Comparison of ENCODE assay signal across 10 cellular contexts in the genomic region with DNA sequence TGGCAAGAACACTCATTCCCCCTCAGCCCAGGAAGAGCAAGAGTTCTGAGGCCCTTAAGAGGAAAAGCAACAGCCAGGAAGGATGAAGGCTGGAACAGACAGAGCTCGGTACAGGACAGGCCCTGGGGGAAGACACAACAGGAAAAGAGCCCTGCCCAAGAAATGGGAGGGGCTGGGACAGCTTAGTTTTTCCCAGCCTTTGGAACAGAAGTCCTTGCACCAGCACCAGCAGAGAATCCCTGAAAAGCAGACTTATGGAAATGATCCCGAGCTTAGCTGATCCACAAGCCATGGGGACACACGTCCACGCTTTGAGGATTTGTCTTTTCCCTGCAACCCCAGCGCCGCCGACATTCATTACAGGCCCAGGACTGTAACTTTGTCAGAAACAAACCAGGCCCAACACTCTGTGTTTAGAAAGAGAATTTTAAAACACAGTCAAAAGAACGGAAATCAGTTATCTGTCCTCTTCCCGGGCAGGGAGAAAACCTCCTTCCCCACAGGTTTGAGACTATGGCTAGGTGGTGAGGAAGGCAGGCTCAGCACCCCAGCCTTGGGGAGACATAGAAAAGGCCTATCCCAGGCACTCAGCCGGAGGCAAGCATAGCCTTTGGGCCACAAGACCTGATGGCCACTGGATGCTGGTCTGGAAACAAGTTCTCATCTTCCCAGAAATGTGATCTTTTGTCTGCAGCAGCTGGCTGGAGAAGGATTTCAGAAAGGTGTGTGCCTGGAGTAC. TPM values are rescaled to one million over a fixed set of nuclear protein-coding genes. Genes with fewer than 3 reads are reported as not detected.
DNase-seq lines count a peak whose midpoint lies in the region; ATAC-seq, FAIRE-seq and TF ChIP-seq lines count a peak whose summit lies in the region.
"Had no signal": no experiment of that assay in that cellular context is flagged by ENCODE, and none has a peak within 500 bp of the region (broad histone marks: within the 10 kb centered on the region; RNA-seq: fewer than 3 reads in every experiment).

No MANE protein-coding gene starts in this region.

- H3K27ac ChIP-seq in left ventricle myocardium inferior (replicated peaks) (peak overlapping the region; percentile 79), HepG2 (ENCODE audit: extremely low read length, insufficient read depth, low read length) (no peak overlapping the region), vagina (peak overlapping the region; percentile 5)

- TF ChIP-seq EP300 in HepG2 (IDR thresholded peaks at IDR 0.05; ENCODE audit: low read depth in 2 of 2, low read length in 2 of 2): no peak
- no peak for TF ChIP-seq EP300 in HepG2 (CRISPR knock-in tag; IDR thresholded peaks at IDR 0.05; ENCODE audit: borderline replicate concordance)

- peaks cover 12% of the 10 kb centered on the region for H4K20me1 ChIP-seq in HepG2 (ENCODE audit: insufficient read depth, low read length)

- TF ChIP-seq CTCF in left ventricle myocardium inferior (IDR thresholded peaks at IDR 0.05; ENCODE audit: borderline replicate concordance): no peak
- TF ChIP-seq CTCF in HepG2 (CRISPR knock-in tag; IDR thresholded peaks at IDR 0.05): no peak
- no peak for TF ChIP-seq CTCF in vagina (IDR thresholded peaks at IDR 0.05)

- WGBS in HepG2 (ENCODE audit: low lambda C conversion rate): 95% methylated on average over 10 of the region's 10 CpGs

- H2AFZ ChIP-seq in HepG2 (ENCODE audit: low read length): no peak overlapping the region

- DNase-seq in left ventricle myocardium inferior: no peak
- DNase-seq in cardiac septum (ENCODE audit: low spot score): no peak
- no peak for DNase-seq in HepG2 (ENCODE audit: low spot score)
- DNase-seq in vagina (ENCODE audit: extremely low spot score in 2 of 2): no peak
- no peak for DNase-seq in SIG-M5 treated with dmso at 0.1 percent for 504 hours (lab: John Stamatoyannopoulos, UW; ENCODE audit: unreplicated experiment)
- no peak for DNase-seq in HT-29 (ENCODE audit: low spot score)
- DNase-seq: activated CD4-positive, alpha-beta T cell treated with anti-CD3 and anti-CD28 coated beads for 48 hours; activated naive CD4-positive, alpha-beta T cell treated with anti-CD3 and anti-CD28 coated beads for 36 hours; DMS153; stimulated activated CD8-positive, alpha-beta memory T cell treated with anti-CD3 and anti-CD28 coated beads, Interleukin-4, amount 100 ng/mL, for 48 hours had no signal

- H3K36me3 ChIP-seq in left ventricle myocardium inferior: peaks cover 89% of the 10 kb centered on the region
- peaks cover 36 to 53% of the 10 kb centered on the region in 2 experiments for H3K36me3 ChIP-seq in HepG2 (replicated peaks in 1 of 2; ENCODE audit: control insufficient read depth in 1 of 2, insufficient read depth in 2 of 2, low read length in 2 of 2)
- peaks cover 2 to 77% of the 10 kb centered on the region in 2 donors for H3K36me3 ChIP-seq in vagina

- CTCF ChIA-PET in HepG2 (lab: Yijun Ruan, JAX; ENCODE audit: low intra/inter-chr PET ratio, low total read pairs): no interaction called here

- no peak overlapping the region for H3K4me2 ChIP-seq in HepG2 (ENCODE audit: low read depth, low read length)

- TF ChIP-seq POLR2A in HepG2 (IDR thresholded peaks at IDR 0.05; ENCODE audit: insufficient read depth in 1 of 2, low read depth in 2 of 2, low read length in 2 of 2): no peak
- no peak for TF ChIP-seq POLR2A in vagina (IDR thresholded peaks at IDR 0.05)

- H3K27me3 ChIP-seq in left ventricle myocardium inferior (ENCODE audit: low read depth) (no peaks in the 10 kb centered on the region), HepG2 (ENCODE audit: control insufficient read depth in 1 of 2, insufficient read depth in 2 of 2, low read length in 2 of 2) (no peaks in the 10 kb centered on the region), vagina (no peaks in the 10 kb centered on the region)

- H3K4me3 ChIP-seq in left ventricle myocardium inferior (peak overlapping the region; percentile 15), HepG2 (replicated peaks in 1 of 3; ENCODE audit: insufficient read depth in 1 of 3, low read depth in 2 of 3, low read length in 3 of 3) (no peak overlapping the region), vagina (no peak overlapping the region)

- H3K79me2 ChIP-seq in HepG2 (ENCODE audit: insufficient read depth, low read length): no peaks in the 10 kb centered on the region

- H3K9ac ChIP-seq in HepG2 (ENCODE audit: insufficient read depth, low read depth, low read length): no peak overlapping the region

- TF ChIP-seq RAD21 in HepG2 (CRISPR knock-in tag; IDR thresholded peaks at IDR 0.05): no peak

- POLR2A ChIA-PET in HepG2 (lab: Yijun Ruan, JAX): interaction anchor here (1.5 kb wide), 1 partner anchor 30 kb away, joined by 3 read pairs; no protein-coding TSS in a partner anchor

- peaks cover 88% of the 10 kb centered on the region for H3K4me1 ChIP-seq in left ventricle myocardium inferior
- peaks cover 43% of the 10 kb centered on the region for H3K4me1 ChIP-seq in HepG2 (ENCODE audit: insufficient read depth, low read length)
- peaks cover 42% of the 10 kb centered on the region for H3K4me1 ChIP-seq in vagina

- in situ Hi-C loops in HepG2 (cut with HindIII; ENCODE audit: extremely low pct_ligation_motif_present, low pct_unique_long_range_greater_than_20kb): no loop called here

- H3K9me3 ChIP-seq in left ventricle myocardium inferior (replicated peaks) (no peaks in the 10 kb centered on the region), HepG2 (ENCODE audit: low read length) (no peaks in the 10 kb centered on the region), vagina (no peaks in the 10 kb centered on the region)

- FAIRE-seq in HepG2 (lab: Jason Lieb, UNC): no peak

- intact Hi-C loops in left ventricle myocardium inferior (cut with micrococcal nuclease) (no loop called here), cardiac septum (cut with DNase I) (no loop called here), HepG2 (cut with micrococcal nuclease; ENCODE audit: unreplicated experiment) (no loop called here), vagina (cut with DNase I) (no loop called here)

- ATAC-seq in HepG2: no peak

- BruUV-seq in HepG2 (replicated peaks; lab: Mats Ljungman, UMichigan): TSS peak; percentile 25

RNA-seq across cellular contexts. Expression of a gene that starts 4.0 kb away (rescaled TPM):
- 2.1 TPM for total RNA-seq in left ventricle myocardium inferior
- 3.5 TPM for total RNA-seq in cardiac septum
- total RNA-seq in HepG2 (2016; rRNA removed; fragmentation: Illumina TruSeq; extraction: Trizol): 0.53 and 1.2 TPM in 2 replicates
- 0.18 and 0.30 TPM in 2 replicates for total RNA-seq in HepG2 (2016; cell fraction: cytosol; rRNA removed; fragmentation: Illumina TruSeq; extraction: Trizol; ENCODE audit: low read depth)
- total RNA-seq in HepG2 (2016; cell fraction: insoluble cytoplasmic fraction; rRNA removed; fragmentation: Illumina TruSeq; extraction: Trizol): 0.52 and 0.54 TPM in 2 replicates
- total RNA-seq in HepG2 (2016; cell fraction: membrane; rRNA removed; fragmentation: Illumina TruSeq; extraction: Trizol): 0.21 and 0.40 TPM in 2 replicates
- total RNA-seq in HepG2 (2016; cell fraction: nucleus; rRNA removed; fragmentation: Illumina TruSeq; extraction: Trizol): 0.44 and 0.59 TPM in 2 replicates
- polyA plus RNA-seq in HepG2 (2011; rRNA removed): 1.4 and 2.0 TPM in 2 replicates
- 0.56 and 0.60 TPM in 2 replicates for polyA plus RNA-seq in HepG2 (2011; cell fraction: cytosol; rRNA removed)
- polyA plus RNA-seq in HepG2 (2011; cell fraction: nucleus; rRNA removed): 3.6 and 16.3 TPM in 2 replicates
- polyA plus RNA-seq in HepG2 (2012): 1.6 and 2.2 TPM in 2 replicates
- 0.09 TPM in 1 of 2 replicates, not detected in the other for polyA plus RNA-seq in HepG2 (2016; cell fraction: cytosol; fragmentation: Illumina TruSeq; extraction: Trizol; ENCODE audit: low read depth)
- 0.40 and 0.47 TPM in 2 replicates for polyA plus RNA-seq in HepG2 (2016; cell fraction: insoluble cytoplasmic fraction; fragmentation: Illumina TruSeq; extraction: Trizol; ENCODE audit: low read depth)
- polyA plus RNA-seq in HepG2 (2016; cell fraction: membrane; fragmentation: Illumina TruSeq; extraction: Trizol; ENCODE audit: low read depth): 0.12 and 0.19 TPM in 2 replicates
- 1.2 and 1.8 TPM in 2 replicates for polyA plus RNA-seq in HepG2 (2016; cell fraction: nucleus; fragmentation: Illumina TruSeq; extraction: Trizol; ENCODE audit: insufficient read depth, low read depth)
- polyA minus RNA-seq in HepG2 (2011; rRNA and poly(A)+ RNA removed; ENCODE audit: low replicate concordance): 0.54 and 2.1 TPM in 2 replicates
- 0.70 and 1.2 TPM in 2 replicates for polyA minus RNA-seq in HepG2 (2011; cell fraction: cytosol; rRNA and poly(A)+ RNA removed)
- 3.6 and 3.7 TPM in 2 replicates for polyA minus RNA-seq in HepG2 (2011; cell fraction: nucleus; rRNA and poly(A)+ RNA removed)
- 5.2 TPM for total RNA-seq in vagina
- total RNA-seq in HT-29 (2014; rRNA removed; shearing (Covaris generic)): 0.73 and 1.5 TPM in 2 replicates

RNA-seq across cellular contexts. Expression of a gene that starts 24.0 kb away (rescaled TPM):
- 82.6 TPM for total RNA-seq in left ventricle myocardium inferior
- total RNA-seq in cardiac septum: 89.2 TPM
- 38.1 and 42.4 TPM in 2 replicates for total RNA-seq in HepG2 (2016; rRNA removed; fragmentation: Illumina TruSeq; extraction: Trizol)
- 20.5 and 21.6 TPM in 2 replicates for total RNA-seq in HepG2 (2016; cell fraction: cytosol; rRNA removed; fragmentation: Illumina TruSeq; extraction: Trizol; ENCODE audit: low read depth)
- 37.7 and 41.1 TPM in 2 replicates for total RNA-seq in HepG2 (2016; cell fraction: insoluble cytoplasmic fraction; rRNA removed; fragmentation: Illumina TruSeq; extraction: Trizol)
- total RNA-seq in HepG2 (2016; cell fraction: membrane; rRNA removed; fragmentation: Illumina TruSeq; extraction: Trizol): 60.6 and 65.1 TPM in 2 replicates
- total RNA-seq in HepG2 (2016; cell fraction: nucleus; rRNA removed; fragmentation: Illumina TruSeq; extraction: Trizol): 35.7 and 38.6 TPM in 2 replicates
- polyA plus RNA-seq in HepG2 (2011; rRNA removed): 82.5 and 91.3 TPM in 2 replicates
- polyA plus RNA-seq in HepG2 (2011; cell fraction: cytosol; rRNA removed): 94.6 and 96.0 TPM in 2 replicates
- 121 and 124 TPM in 2 replicates for polyA plus RNA-seq in HepG2 (2011; cell fraction: nucleus; rRNA removed)
- polyA plus RNA-seq in HepG2 (2012): 68.6 and 96.3 TPM in 2 replicates
- 59.2 and 67.3 TPM in 2 replicates for polyA plus RNA-seq in HepG2 (2016; cell fraction: cytosol; fragmentation: Illumina TruSeq; extraction: Trizol; ENCODE audit: low read depth)
- 57.7 and 67.3 TPM in 2 replicates for polyA plus RNA-seq in HepG2 (2016; cell fraction: insoluble cytoplasmic fraction; fragmentation: Illumina TruSeq; extraction: Trizol; ENCODE audit: low read depth)
- 88.5 and 93.3 TPM in 2 replicates for polyA plus RNA-seq in HepG2 (2016; cell fraction: membrane; fragmentation: Illumina TruSeq; extraction: Trizol; ENCODE audit: low read depth)
- 61.0 and 66.5 TPM in 2 replicates for polyA plus RNA-seq in HepG2 (2016; cell fraction: nucleus; fragmentation: Illumina TruSeq; extraction: Trizol; ENCODE audit: insufficient read depth, low read depth)
- 118 and 141 TPM in 2 replicates for polyA minus RNA-seq in HepG2 (2011; rRNA and poly(A)+ RNA removed; ENCODE audit: low replicate concordance)
- polyA minus RNA-seq in HepG2 (2011; cell fraction: cytosol; rRNA and poly(A)+ RNA removed): 57.9 and 82.7 TPM in 2 replicates
- 88.2 and 116 TPM in 2 replicates for polyA minus RNA-seq in HepG2 (2011; cell fraction: nucleus; rRNA and poly(A)+ RNA removed)
- total RNA-seq in vagina: 108 TPM
- 38.5 and 40.7 TPM in 2 replicates for total RNA-seq in HT-29 (2014; rRNA removed; shearing (Covaris generic))

RNA-seq across cellular contexts. Expression of a gene that starts 40.0 kb away (rescaled TPM):
- total RNA-seq in left ventricle myocardium inferior: 53.7 TPM
- total RNA-seq in cardiac septum: 47.7 TPM
- total RNA-seq in HepG2 (2016; rRNA removed; fragmentation: Illumina TruSeq; extraction: Trizol): 68.3 and 89.7 TPM in 2 replicates
- total RNA-seq in HepG2 (2016; cell fraction: cytosol; rRNA removed; fragmentation: Illumina TruSeq; extraction: Trizol; ENCODE audit: low read depth): 3.6 and 5.5 TPM in 2 replicates
- total RNA-seq in HepG2 (2016; cell fraction: insoluble cytoplasmic fraction; rRNA removed; fragmentation: Illumina TruSeq; extraction: Trizol): 68.1 and 86.4 TPM in 2 replicates
- total RNA-seq in HepG2 (2016; cell fraction: membrane; rRNA removed; fragmentation: Illumina TruSeq; extraction: Trizol): 11.5 and 12.6 TPM in 2 replicates
- total RNA-seq in HepG2 (2016; cell fraction: nucleus; rRNA removed; fragmentation: Illumina TruSeq; extraction: Trizol): 22.8 and 27.6 TPM in 2 replicates
- polyA plus RNA-seq in HepG2 (2011; rRNA removed): 24.0 and 29.8 TPM in 2 replicates
- 23.1 and 23.8 TPM in 2 replicates for polyA plus RNA-seq in HepG2 (2011; cell fraction: cytosol; rRNA removed)
- 7.3 and 7.5 TPM in 2 replicates for polyA plus RNA-seq in HepG2 (2011; cell fraction: nucleus; rRNA removed)
- 31.2 and 34.6 TPM in 2 replicates for polyA plus RNA-seq in HepG2 (2012)
- polyA plus RNA-seq in HepG2 (2016; cell fraction: cytosol; fragmentation: Illumina TruSeq; extraction: Trizol; ENCODE audit: low read depth): 5.3 and 5.4 TPM in 2 replicates
- 85.2 and 97.5 TPM in 2 replicates for polyA plus RNA-seq in HepG2 (2016; cell fraction: insoluble cytoplasmic fraction; fragmentation: Illumina TruSeq; extraction: Trizol; ENCODE audit: low read depth)
- 10.7 TPM in 2 replicates for polyA plus RNA-seq in HepG2 (2016; cell fraction: membrane; fragmentation: Illumina TruSeq; extraction: Trizol; ENCODE audit: low read depth)
- polyA plus RNA-seq in HepG2 (2016; cell fraction: nucleus; fragmentation: Illumina TruSeq; extraction: Trizol; ENCODE audit: insufficient read depth, low read depth): 48.3 and 48.4 TPM in 2 replicates
- 8.7 and 16.9 TPM in 2 replicates for polyA minus RNA-seq in HepG2 (2011; rRNA and poly(A)+ RNA removed; ENCODE audit: low replicate concordance)
- 6.6 and 10.7 TPM in 2 replicates for polyA minus RNA-seq in HepG2 (2011; cell fraction: cytosol; rRNA and poly(A)+ RNA removed)
- polyA minus RNA-seq in HepG2 (2011; cell fraction: nucleus; rRNA and poly(A)+ RNA removed): 9.7 and 11.1 TPM in 2 replicates
- total RNA-seq in vagina: 17.9 TPM
- total RNA-seq in HT-29 (2014; rRNA removed; shearing (Covaris generic)): 60.6 and 63.6 TPM in 2 replicates

RNA-seq across cellular contexts. Expression of a gene that starts 50.1 kb away (rescaled TPM):
- total RNA-seq in left ventricle myocardium inferior: 0.99 TPM
- 1.6 TPM for total RNA-seq in cardiac septum
- 4.7 and 6.6 TPM in 2 replicates for total RNA-seq in HepG2 (2016; rRNA removed; fragmentation: Illumina TruSeq; extraction: Trizol)
- 1.7 and 1.9 TPM in 2 replicates for total RNA-seq in HepG2 (2016; cell fraction: cytosol; rRNA removed; fragmentation: Illumina TruSeq; extraction: Trizol; ENCODE audit: low read depth)
- total RNA-seq in HepG2 (2016; cell fraction: insoluble cytoplasmic fraction; rRNA removed; fragmentation: Illumina TruSeq; extraction: Trizol): 5.0 and 5.9 TPM in 2 replicates
- total RNA-seq in HepG2 (2016; cell fraction: membrane; rRNA removed; fragmentation: Illumina TruSeq; extraction: Trizol): 6.1 TPM in 2 replicates
- 3.5 and 3.8 TPM in 2 replicates for total RNA-seq in HepG2 (2016; cell fraction: nucleus; rRNA removed; fragmentation: Illumina TruSeq; extraction: Trizol)
- 10.8 and 11.4 TPM in 2 replicates for polyA plus RNA-seq in HepG2 (2011; rRNA removed)
- 9.7 and 10.4 TPM in 2 replicates for polyA plus RNA-seq in HepG2 (2011; cell fraction: cytosol; rRNA removed)
- 8.1 and 9.8 TPM in 2 replicates for polyA plus RNA-seq in HepG2 (2011; cell fraction: nucleus; rRNA removed)
- 7.8 and 9.8 TPM in 2 replicates for polyA plus RNA-seq in HepG2 (2012)
- 1.3 and 1.5 TPM in 2 replicates for polyA plus RNA-seq in HepG2 (2016; cell fraction: cytosol; fragmentation: Illumina TruSeq; extraction: Trizol; ENCODE audit: low read depth)
- 6.4 and 8.5 TPM in 2 replicates for polyA plus RNA-seq in HepG2 (2016; cell fraction: insoluble cytoplasmic fraction; fragmentation: Illumina TruSeq; extraction: Trizol; ENCODE audit: low read depth)
- polyA plus RNA-seq in HepG2 (2016; cell fraction: membrane; fragmentation: Illumina TruSeq; extraction: Trizol; ENCODE audit: low read depth): 5.3 and 6.0 TPM in 2 replicates
- 10.5 TPM in 2 replicates for polyA plus RNA-seq in HepG2 (2016; cell fraction: nucleus; fragmentation: Illumina TruSeq; extraction: Trizol; ENCODE audit: insufficient read depth, low read depth)
- 6.5 and 19.9 TPM in 2 replicates for polyA minus RNA-seq in HepG2 (2011; rRNA and poly(A)+ RNA removed; ENCODE audit: low replicate concordance)
- polyA minus RNA-seq in HepG2 (2011; cell fraction: cytosol; rRNA and poly(A)+ RNA removed): 5.5 and 6.4 TPM in 2 replicates
- 3.5 and 5.6 TPM in 2 replicates for polyA minus RNA-seq in HepG2 (2011; cell fraction: nucleus; rRNA and poly(A)+ RNA removed)
- total RNA-seq in vagina: 9.3 TPM
- 1.1 and 6.9 TPM in 2 replicates for total RNA-seq in HT-29 (2014; rRNA removed; shearing (Covaris generic))

RNA-seq across cellular contexts. Expression of a gene that starts 50.7 kb away (rescaled TPM):
- total RNA-seq in left ventricle myocardium inferior (6.8 TPM), cardiac septum (13.3 TPM), HepG2 (2016; rRNA removed; fragmentation: Illumina TruSeq; extraction: Trizol) (34.7 and 35.5 TPM in 2 replicates), vagina (10.8 TPM)
- total RNA-seq in HepG2 (2016; cell fraction: cytosol; rRNA removed; fragmentation: Illumina TruSeq; extraction: Trizol; ENCODE audit: low read depth): 13.7 and 15.7 TPM in 2 replicates
- 35.1 and 37.6 TPM in 2 replicates for total RNA-seq in HepG2 (2016; cell fraction: insoluble cytoplasmic fraction; rRNA removed; fragmentation: Illumina TruSeq; extraction: Trizol)
- 18.6 and 19.7 TPM in 2 replicates for total RNA-seq in HepG2 (2016; cell fraction: membrane; rRNA removed; fragmentation: Illumina TruSeq; extraction: Trizol)
- 22.7 and 26.8 TPM in 2 replicates for total RNA-seq in HepG2 (2016; cell fraction: nucleus; rRNA removed; fragmentation: Illumina TruSeq; extraction: Trizol)
- polyA plus RNA-seq in HepG2 (2011; rRNA removed): 36.9 and 38.3 TPM in 2 replicates
- 22.7 and 24.5 TPM in 2 replicates for polyA plus RNA-seq in HepG2 (2011; cell fraction: cytosol; rRNA removed)
- 38.6 and 43.0 TPM in 2 replicates for polyA plus RNA-seq in HepG2 (2011; cell fraction: nucleus; rRNA removed)
- polyA plus RNA-seq in HepG2 (2012): 21.2 and 23.6 TPM in 2 replicates
- 11.4 and 14.1 TPM in 2 replicates for polyA plus RNA-seq in HepG2 (2016; cell fraction: cytosol; fragmentation: Illumina TruSeq; extraction: Trizol; ENCODE audit: low read depth)
- 46.1 and 52.2 TPM in 2 replicates for polyA plus RNA-seq in HepG2 (2016; cell fraction: insoluble cytoplasmic fraction; fragmentation: Illumina TruSeq; extraction: Trizol; ENCODE audit: low read depth)
- 15.5 and 17.6 TPM in 2 replicates for polyA plus RNA-seq in HepG2 (2016; cell fraction: membrane; fragmentation: Illumina TruSeq; extraction: Trizol; ENCODE audit: low read depth)
- polyA plus RNA-seq in HepG2 (2016; cell fraction: nucleus; fragmentation: Illumina TruSeq; extraction: Trizol; ENCODE audit: insufficient read depth, low read depth): 43.2 and 53.1 TPM in 2 replicates
- 49.2 and 64.0 TPM in 2 replicates for polyA minus RNA-seq in HepG2 (2011; rRNA and poly(A)+ RNA removed; ENCODE audit: low replicate concordance)
- polyA minus RNA-seq in HepG2 (2011; cell fraction: cytosol; rRNA and poly(A)+ RNA removed): 9.4 and 10.6 TPM in 2 replicates
- 58.3 and 58.5 TPM in 2 replicates for polyA minus RNA-seq in HepG2 (2011; cell fraction: nucleus; rRNA and poly(A)+ RNA removed)
- total RNA-seq in HT-29 (2014; rRNA removed; shearing (Covaris generic)): 25.7 and 34.0 TPM in 2 replicates
